Comparison of ENCODE assay signal across 27 cellular contexts in the genomic region with DNA sequence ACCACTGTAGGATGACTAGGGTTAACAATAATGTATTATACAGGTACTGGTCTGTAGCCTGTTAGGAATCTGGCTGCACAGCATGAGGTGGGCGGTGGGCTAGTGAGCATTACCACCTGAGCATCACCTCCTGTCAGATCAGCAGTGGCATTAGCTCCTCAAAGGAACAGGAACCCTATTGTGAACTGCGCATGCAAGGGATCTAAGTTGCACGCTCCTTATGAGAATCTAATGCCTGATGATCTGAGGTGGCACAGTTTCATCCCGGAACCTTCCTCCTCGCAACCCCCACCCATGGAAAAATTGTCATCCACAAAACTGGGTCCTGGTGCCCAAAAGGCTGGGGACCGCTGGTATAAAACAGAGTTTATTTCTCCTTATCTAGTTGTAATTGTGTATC.
A peak's percentile ranks its signal among the peaks of the same experiment; 100 is the strongest.
DNase-seq lines count a peak whose midpoint lies in the region; ATAC-seq and TF ChIP-seq lines count a peak whose summit lies in the region.
"Had no signal": no experiment of that assay in that cellular context is flagged by ENCODE, and none has a peak within 500 bp of the region (broad histone marks: within the 10 kb centered on the region; RNA-seq: fewer than 3 reads in every experiment).

No MANE protein-coding gene starts in this region.

- H3K4me3 Mint-ChIP-seq in memory B cell: no peak overlapping the region
- no peak overlapping the region for H3K4me3 Mint-ChIP-seq in activated naive CD8-positive, alpha-beta T cell treated with anti-CD3 and anti-CD28 coated beads, Interleukin-2, amount 50 U/mL, for 24 hours
- H3K4me3 Mint-ChIP-seq: activated CD8-positive, alpha-beta memory T cell treated with anti-CD3 and anti-CD28 coated beads, Interleukin-2, amount 10 ng/mL, durations not matched to agents 7 days and 5 days; activated naive CD4-positive, alpha-beta T cell treated with anti-CD3 and anti-CD28 coated beads, Interleukin-2, amount 10 ng/mL, durations not matched to agents 7 days and 5 days; CD4-positive, alpha-beta T cell; GM23338; IgD-negative memory B cell; stimulated activated naive CD8-positive, alpha-beta T cell treated with anti-CD3 and anti-CD28 coated beads, Interleukin-15, Interleukin-2, amounts not matched to agents 100 ng/mL and 50 ng/mL, for 24 hours had no signal

- no TSS peak for BruUV-seq in HCT116 (replicated peaks; lab: Mats Ljungman, UMichigan)

- TF ChIP-seq POLR2A in HCT116 (IDR thresholded peaks at IDR 0.05; ENCODE audit: borderline replicate concordance, extremely low read depth, insufficient read depth, insufficient read length): no peak

- H3K27me3 ChIP-seq in HCT116 (ENCODE audit: insufficient read depth, low read length): no peaks in the 10 kb centered on the region
- H3K27me3 ChIP-seq in ascending aorta: no peaks in the 10 kb centered on the region
- no peaks in the 10 kb centered on the region for H3K27me3 ChIP-seq in skeletal muscle satellite cell (ENCODE audit: control insufficient read depth, insufficient read depth, low read length)
- H3K27me3 ChIP-seq: brain microvascular endothelial cell had no signal

- no peaks in the 10 kb centered on the region for H3K79me2 ChIP-seq in HCT116 (ENCODE audit: insufficient read depth, low read length)

- ATAC-seq in HCT116 (no peak), memory B cell (ENCODE audit: low read depth) (no peak), HG02571 (IDR thresholded peaks at IDR 0.05; ENCODE audit: unreplicated experiment) (no peak)
- ATAC-seq in activated naive CD8-positive, alpha-beta T cell treated with anti-CD3 and anti-CD28 coated beads, Interleukin-2, amount 50 U/mL, for 24 hours: no peak
- ATAC-seq: activated CD4-positive, CD25-positive, alpha-beta regulatory T cell treated with anti-CD3 and anti-CD28 coated beads, Interleukin-2, amount 50 U/mL, for 24 hours; activated CD8-positive, alpha-beta memory T cell treated with anti-CD3 and anti-CD28 coated beads, Interleukin-2, amount 10 ng/mL, durations not matched to agents 7 days and 5 days; GM23338; T-helper 17 cell had no signal

- peaks cover 5 to 21% of the 10 kb centered on the region in 2 experiments for H3K4me1 ChIP-seq in HCT116 (ENCODE audit: control insufficient read depth in 1 of 2, insufficient read depth in 2 of 2, low read length in 2 of 2)
- peaks cover 11 to 30% of the 10 kb centered on the region in 2 donors for H3K4me1 ChIP-seq in ascending aorta
- peaks cover 53% of the 10 kb centered on the region for H3K4me1 ChIP-seq in skeletal muscle satellite cell (ENCODE audit: control insufficient read depth, insufficient read depth, low read length)

- H3K36me3 Mint-ChIP-seq in memory B cell: peaks cover 9% of the 10 kb centered on the region
- peaks cover 7% of the 10 kb centered on the region for H3K36me3 Mint-ChIP-seq in activated naive CD8-positive, alpha-beta T cell treated with anti-CD3 and anti-CD28 coated beads, Interleukin-2, amount 50 U/mL, for 24 hours (ENCODE audit: low read depth)
- H3K36me3 Mint-ChIP-seq: activated CD8-positive, alpha-beta memory T cell treated with anti-CD3 and anti-CD28 coated beads, Interleukin-2, amount 10 ng/mL, durations not matched to agents 7 days and 5 days; activated naive CD4-positive, alpha-beta T cell treated with anti-CD3 and anti-CD28 coated beads, Interleukin-2, amount 10 ng/mL, durations not matched to agents 7 days and 5 days had no signal

- intact Hi-C loops in HCT116 (cut with micrococcal nuclease) (no loop called here), ascending aorta (cut with DNase I) (no loop called here)

- H3K4me3 ChIP-seq in HCT116 (replicated peaks in 1 of 2; ENCODE audit: low read depth in 1 of 2, low read length in 2 of 2) (no peak overlapping the region), ascending aorta (no peak overlapping the region), skeletal muscle satellite cell (ENCODE audit: low read length) (no peak overlapping the region)
- H3K4me3 ChIP-seq: GM23338, SK-N-MC had no signal

- DNase-seq in HCT116 (ENCODE audit: low read depth, low spot score): no peak
- DNase-seq in ascending aorta (ENCODE audit: low spot score in 2 of 2): no peak
- no peak for DNase-seq in memory B cell (ENCODE audit: low spot score in 2 of 2)
- no peak for DNase-seq in activated naive CD4-positive, alpha-beta T cell treated with anti-CD3 and anti-CD28 coated beads, Interleukin-2, amount 50 U/mL, for 16 hours
- no peak for DNase-seq in G401 (ENCODE audit: low spot score)
- no peak for DNase-seq in activated naive CD8-positive, alpha-beta T cell treated with anti-CD3 and anti-CD28 coated beads, Interleukin-2, amount 50 U/mL, for 24 hours
- DNase-seq: activated CD4-positive, alpha-beta T cell treated with anti-CD3 and anti-CD28 coated beads, Interleukin-2, amount 50 U/mL, for 4 hours; activated CD8-positive, alpha-beta memory T cell treated with anti-CD3 and anti-CD28 coated beads, Interleukin-2, amount 10 ng/mL, durations not matched to agents 7 days and 5 days; activated naive CD4-positive, alpha-beta T cell treated with anti-CD3 and anti-CD28 coated beads, Interleukin-2, amount 10 ng/mL, durations not matched to agents 7 days and 5 days; AML-193; amniotic stem cell; brain microvascular endothelial cell; CD4-positive, alpha-beta T cell; hippocampal formation; left cardiac atrium; NCI-H146; right cardiac atrium; RPMI8226; stimulated activated CD8-positive, alpha-beta memory T cell treated with anti-CD3 and anti-CD28 coated beads, Interleukin-4, amount 100 ng/mL, for 48 hours; T-helper 17 cell had no signal

- CTCF ChIA-PET in HCT116 (lab: Charles Lee): no interaction called here

- no peaks in the 10 kb centered on the region for H3K9me2 ChIP-seq in HCT116 (ENCODE audit: insufficient read depth)

- no peak overlapping the region for H2AFZ ChIP-seq in HCT116 (ENCODE audit: low read depth, low read length, poor library complexity, severe bottlenecking)
- H2AFZ ChIP-seq: GM23338 had no signal

- H3K27ac ChIP-seq in HCT116 (ENCODE audit: low read depth, low read length) (no peak overlapping the region), ascending aorta (peak overlapping the region; percentile 68 to 76)
- H3K27ac ChIP-seq: brain microvascular endothelial cell, SK-N-MC had no signal

- H3K27me3 Mint-ChIP-seq in memory B cell: no peaks in the 10 kb centered on the region
- H3K27me3 Mint-ChIP-seq in activated naive CD8-positive, alpha-beta T cell treated with anti-CD3 and anti-CD28 coated beads, Interleukin-2, amount 50 U/mL, for 24 hours: no peaks in the 10 kb centered on the region
- H3K27me3 Mint-ChIP-seq: activated CD8-positive, alpha-beta memory T cell treated with anti-CD3 and anti-CD28 coated beads, Interleukin-2, amount 10 ng/mL, durations not matched to agents 7 days and 5 days; activated naive CD4-positive, alpha-beta T cell treated with anti-CD3 and anti-CD28 coated beads, Interleukin-2, amount 10 ng/mL, durations not matched to agents 7 days and 5 days; CD4-positive, alpha-beta T cell; IgD-negative memory B cell; stimulated activated naive CD8-positive, alpha-beta T cell treated with anti-CD3 and anti-CD28 coated beads, Interleukin-15, Interleukin-2, amounts not matched to agents 100 ng/mL and 50 ng/mL, for 24 hours; T-helper 17 cell had no signal

- POLR2A ChIA-PET in HCT116 (lab: Charles Lee): no interaction called here

- no peak overlapping the region for H3K9ac ChIP-seq in HCT116 (ENCODE audit: low read length)
- peak overlapping the region; percentile 28 for H3K9ac ChIP-seq in skeletal muscle satellite cell (ENCODE audit: low read depth, low read length)

- no peaks in the 10 kb centered on the region for H4K20me1 ChIP-seq in HCT116 (ENCODE audit: insufficient read depth)

- no peaks in the 10 kb centered on the region for H3K9me3 ChIP-seq in HCT116 (ENCODE audit: control insufficient read depth in 1 of 2, insufficient read depth in 1 of 2, low read depth in 1 of 2, low read length in 2 of 2)
- no peaks in the 10 kb centered on the region for H3K9me3 ChIP-seq in ascending aorta
- no peaks in the 10 kb centered on the region for H3K9me3 ChIP-seq in skeletal muscle satellite cell (replicated peaks; ENCODE audit: low read length)

- TF ChIP-seq CTCF in HCT116 (IDR thresholded peaks at IDR 0.05 in 2 of 3, conservative IDR thresholded peaks at IDR 0.05 in 1 of 3; ENCODE audit: borderline replicate concordance in 1 of 3, insufficient read depth in 1 of 3, low read depth in 2 of 3, low read length in 2 of 3) (no peak), ascending aorta (IDR thresholded peaks at IDR 0.05) (no peak)

- RAD21 ChIA-PET in HCT116 (lab: Charles Lee; ENCODE audit: low non-redundant PET in 1 of 2, low total read pairs in 2 of 2, uncharacterized antibody in 2 of 2, unreplicated experiment in 2 of 2): no interaction called here

- no peak for TF ChIP-seq RAD21 in HCT116 (IDR thresholded peaks at IDR 0.05; ENCODE audit: low read depth)

- H3K9me3 Mint-ChIP-seq in memory B cell: no peaks in the 10 kb centered on the region
- peaks cover 6% of the 10 kb centered on the region for H3K9me3 Mint-ChIP-seq in activated naive CD8-positive, alpha-beta T cell treated with anti-CD3 and anti-CD28 coated beads, Interleukin-2, amount 50 U/mL, for 24 hours
- H3K9me3 Mint-ChIP-seq: activated naive CD4-positive, alpha-beta T cell treated with anti-CD3 and anti-CD28 coated beads, Interleukin-2, amount 10 ng/mL, durations not matched to agents 7 days and 5 days; CD4-positive, alpha-beta T cell; IgD-negative memory B cell; stimulated activated naive CD8-positive, alpha-beta T cell treated with anti-CD3 and anti-CD28 coated beads, Interleukin-15, Interleukin-2, amounts not matched to agents 100 ng/mL and 50 ng/mL, for 24 hours had no signal

- H3K4me2 ChIP-seq in HCT116 (ENCODE audit: low read length): peak overlapping the region; percentile 46; the same call in 1 of the 2 replicates
- H3K4me2 ChIP-seq in skeletal muscle satellite cell (ENCODE audit: low read length): peak overlapping the region; percentile 2
- H3K4me2 ChIP-seq: GM23338 had no signal

- peak overlapping the region; percentile 4 for H3K27ac Mint-ChIP-seq in memory B cell
- H3K27ac Mint-ChIP-seq in activated naive CD8-positive, alpha-beta T cell treated with anti-CD3 and anti-CD28 coated beads, Interleukin-2, amount 50 U/mL, for 24 hours: no peak overlapping the region
- H3K27ac Mint-ChIP-seq: activated CD8-positive, alpha-beta memory T cell treated with anti-CD3 and anti-CD28 coated beads, Interleukin-2, amount 10 ng/mL, durations not matched to agents 7 days and 5 days; activated naive CD4-positive, alpha-beta T cell treated with anti-CD3 and anti-CD28 coated beads, Interleukin-2, amount 10 ng/mL, durations not matched to agents 7 days and 5 days; CD4-positive, alpha-beta T cell; GM23338; T-helper 17 cell had no signal

- H3K36me3 ChIP-seq in HCT116 (ENCODE audit: control insufficient read depth in 1 of 2, insufficient read depth in 2 of 2, low read length in 2 of 2) (no peaks in the 10 kb centered on the region), ascending aorta (no peaks in the 10 kb centered on the region), skeletal muscle satellite cell (ENCODE audit: insufficient read depth, low read length) (no peaks in the 10 kb centered on the region)
- H3K36me3 ChIP-seq: brain microvascular endothelial cell had no signal

- H3K4me1 Mint-ChIP-seq in memory B cell: peaks cover 7% of the 10 kb centered on the region
- peaks cover 15% of the 10 kb centered on the region for H3K4me1 Mint-ChIP-seq in activated naive CD8-positive, alpha-beta T cell treated with anti-CD3 and anti-CD28 coated beads, Interleukin-2, amount 50 U/mL, for 24 hours
- H3K4me1 Mint-ChIP-seq: activated CD8-positive, alpha-beta memory T cell treated with anti-CD3 and anti-CD28 coated beads, Interleukin-2, amount 10 ng/mL, durations not matched to agents 7 days and 5 days; activated naive CD4-positive, alpha-beta T cell treated with anti-CD3 and anti-CD28 coated beads, Interleukin-2, amount 10 ng/mL, durations not matched to agents 7 days and 5 days had no signal

- in situ Hi-C loops in G401 (cut with HindIII; ENCODE audit: low sequenced_read_pairs): no loop called here
